30 cellular contexts compared by ENCODE assay signal in genomic region chr10:74808501-74808900, GRCh38.
"Had no signal": no experiment of that assay in that cellular context is flagged by ENCODE, and none has a peak within 500 bp of the region (broad histone marks: within the 10 kb centered on the region; RNA-seq: fewer than 3 reads in every experiment).

No MANE protein-coding gene starts in this region.

- H3K27me3 ChIP-seq: brain microvascular endothelial cell, dorsolateral prefrontal cortex had no signal

- H3K36me3 ChIP-seq: brain microvascular endothelial cell had no signal

- H3K27ac Mint-ChIP-seq: activated B cell treated with CpG ODN at 0.5 μM for 24 hours; activated CD4-positive, alpha-beta memory T cell treated with anti-CD3 and anti-CD28 coated beads for 36 hours; activated naive CD8-positive, alpha-beta T cell; activated T-helper 17 cell treated with anti-CD3 and anti-CD28 coated beads, Interleukin-2, amount 50 U/mL, for 72 hours; dendritic cell treated with granulocyte-macrophage colony-stimulating factor and Interleukin-4, amounts not matched to agents 40 ng/mL and 50 ng/mL, for 4 days; endodermal cell had no signal

- H3K9me3 Mint-ChIP-seq: activated B cell treated with CpG ODN at 0.5 μM for 24 hours; activated CD4-positive, alpha-beta memory T cell treated with anti-CD3 and anti-CD28 coated beads for 36 hours; activated T-cell treated with anti-CD3 and anti-CD28 coated beads, Interleukin-2, amount 50 U/mL, for 4 hours; activated T-helper 17 cell treated with anti-CD3 and anti-CD28 coated beads, Interleukin-2, amount 50 U/mL, for 72 hours; central memory CD8-positive, alpha-beta T cell; dendritic cell treated with granulocyte-macrophage colony-stimulating factor and Interleukin-4, amounts not matched to agents 40 ng/mL and 50 ng/mL, for 4 days had no signal

- H3K27ac ChIP-seq: brain microvascular endothelial cell, coronary artery, dorsolateral prefrontal cortex, VCaP had no signal

- H3K4me3 ChIP-seq: coronary artery, dorsolateral prefrontal cortex had no signal

- FAIRE-seq: astrocyte, bronchial epithelial cell, frontal cortex had no signal

- H3K27me3 Mint-ChIP-seq: activated CD4-positive, alpha-beta memory T cell treated with anti-CD3 and anti-CD28 coated beads for 36 hours; activated naive CD8-positive, alpha-beta T cell; activated T-helper 17 cell treated with anti-CD3 and anti-CD28 coated beads, Interleukin-2, amount 50 U/mL, for 72 hours; central memory CD8-positive, alpha-beta T cell; dendritic cell treated with granulocyte-macrophage colony-stimulating factor and Interleukin-4, amounts not matched to agents 40 ng/mL and 50 ng/mL, for 4 days had no signal

- H3K4me3 Mint-ChIP-seq: activated B cell treated with CpG ODN at 0.5 μM for 24 hours; activated CD4-positive, alpha-beta memory T cell treated with anti-CD3 and anti-CD28 coated beads for 36 hours; activated naive CD8-positive, alpha-beta T cell; activated T-cell treated with anti-CD3 and anti-CD28 coated beads, Interleukin-2, amount 50 U/mL, for 4 hours; activated T-helper 17 cell treated with anti-CD3 and anti-CD28 coated beads, Interleukin-2, amount 50 U/mL, for 72 hours; central memory CD8-positive, alpha-beta T cell; dendritic cell treated with granulocyte-macrophage colony-stimulating factor and Interleukin-4, amounts not matched to agents 40 ng/mL and 50 ng/mL, for 4 days; endodermal cell had no signal

- DNase-seq: activated B cell treated with CpG ODN at 0.5 μM for 24 hours; activated CD4-positive, alpha-beta memory T cell treated with anti-CD3 and anti-CD28 coated beads for 36 hours; activated CD4-positive, alpha-beta T cell treated with anti-CD3 and anti-CD28 coated beads for 48 hours; activated CD4-positive, alpha-beta T cell treated with anti-CD3 and anti-CD28 coated beads, Interleukin-2, amount 50 U/mL, for 1 hour; activated CD8-positive, alpha-beta memory T cell treated with anti-CD3 and anti-CD28 coated beads for 24 hours; activated effector memory CD4-positive, alpha-beta T cell treated with Interleukin-2 at 50 U/mL for 16 hours; activated gamma-delta T cell treated with Interleukin-2 at 50 U/mL for 16 hours; activated naive CD4-positive, alpha-beta T cell treated with anti-CD3 and anti-CD28 coated beads, Interleukin-2, amount 50 U/mL, for 16 hours; activated naive CD4-positive, alpha-beta T cell treated with Interleukin-2 at 50 U/mL for 16 hours; activated T-cell treated with anti-CD3 and anti-CD28 coated beads, Interleukin-2, amount 50 U/mL, for 4 hours; amniotic stem cell; anterior cingulate cortex; brain microvascular endothelial cell; dorsolateral prefrontal cortex; effector memory CD4-positive, alpha-beta T cell; endodermal cell; foreskin fibroblast; head of caudate nucleus; T-helper 2 cell had no signal

- H3K4me1 Mint-ChIP-seq: activated B cell treated with CpG ODN at 0.5 μM for 24 hours; activated T-helper 17 cell treated with anti-CD3 and anti-CD28 coated beads, Interleukin-2, amount 50 U/mL, for 72 hours; central memory CD8-positive, alpha-beta T cell; endodermal cell had no signal

- H3K36me3 Mint-ChIP-seq: activated CD4-positive, alpha-beta memory T cell treated with anti-CD3 and anti-CD28 coated beads for 36 hours; activated naive CD8-positive, alpha-beta T cell had no signal

- ATAC-seq: activated CD4-positive, CD25-positive, alpha-beta regulatory T cell treated with anti-CD3 and anti-CD28 coated beads, Interleukin-2, amount 50 U/mL, for 24 hours; activated T-cell treated with anti-CD3 and anti-CD28 coated beads, Interleukin-2, amount 50 U/mL, for 4 hours; activated T-helper 17 cell treated with anti-CD3 and anti-CD28 coated beads, Interleukin-2, amount 50 U/mL, for 72 hours; esophagus mucosa had no signal
